In the genomic region with DNA sequence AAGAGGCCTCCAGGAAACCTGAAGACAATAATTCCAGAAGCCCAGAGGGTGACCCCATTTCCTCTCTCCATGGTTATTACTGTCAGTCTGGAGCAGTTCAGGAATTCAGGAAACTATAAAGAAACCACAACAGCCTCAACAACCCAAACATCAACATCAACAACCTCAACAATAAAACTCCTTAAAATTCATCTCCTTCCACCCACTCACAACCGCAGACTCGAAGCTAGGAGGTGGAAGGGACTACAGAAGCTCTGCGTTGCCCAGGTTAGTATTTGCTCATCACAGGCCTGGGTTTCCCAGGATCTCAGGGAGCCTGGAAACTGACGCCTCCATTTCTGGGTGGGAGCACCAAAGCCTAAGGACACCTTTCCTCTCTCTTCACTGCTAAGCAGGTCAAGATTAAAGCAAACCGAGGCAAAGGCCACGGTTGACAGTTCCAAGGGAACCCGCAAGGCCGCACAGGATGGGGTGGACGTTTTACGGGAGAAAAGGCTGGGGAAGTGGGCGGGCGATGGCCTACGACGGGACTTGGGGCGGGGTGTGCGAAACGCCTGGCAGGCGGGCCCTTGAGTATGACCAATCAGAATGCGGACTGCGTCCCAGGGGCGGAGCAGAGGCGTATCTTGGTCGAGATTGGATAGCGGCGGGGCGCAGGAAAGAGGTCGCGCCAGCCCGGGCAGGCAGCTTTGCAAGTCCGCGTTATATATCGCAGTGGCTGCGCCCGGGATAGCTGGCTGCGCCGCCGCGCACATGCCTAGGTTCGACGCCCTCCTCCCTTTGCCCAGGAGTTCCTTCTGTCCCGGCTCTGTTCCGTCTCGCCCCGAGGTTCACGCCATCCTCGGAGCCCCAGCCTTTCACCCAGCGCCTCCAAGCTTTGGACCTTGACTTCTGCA, we compare ENCODE assay signal across 1 cellular context.
TF ChIP-seq lines count a peak whose summit lies in the region.

A gene with protein sequence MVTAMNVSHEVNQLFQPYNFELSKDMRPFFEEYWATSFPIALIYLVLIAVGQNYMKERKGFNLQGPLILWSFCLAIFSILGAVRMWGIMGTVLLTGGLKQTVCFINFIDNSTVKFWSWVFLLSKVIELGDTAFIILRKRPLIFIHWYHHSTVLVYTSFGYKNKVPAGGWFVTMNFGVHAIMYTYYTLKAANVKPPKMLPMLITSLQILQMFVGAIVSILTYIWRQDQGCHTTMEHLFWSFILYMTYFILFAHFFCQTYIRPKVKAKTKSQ (plus strand): TSS at position 654 of the 896 bp plus-strand sequence. CDS start 250 bp downstream, outside the sequence.

TF ChIP-seq in HepG2, 621 proteins besides CTCF, POLR2A, EP300 and RAD21 (continued from another document and continues in another):
- TF ChIP-seq, protein P1, sequence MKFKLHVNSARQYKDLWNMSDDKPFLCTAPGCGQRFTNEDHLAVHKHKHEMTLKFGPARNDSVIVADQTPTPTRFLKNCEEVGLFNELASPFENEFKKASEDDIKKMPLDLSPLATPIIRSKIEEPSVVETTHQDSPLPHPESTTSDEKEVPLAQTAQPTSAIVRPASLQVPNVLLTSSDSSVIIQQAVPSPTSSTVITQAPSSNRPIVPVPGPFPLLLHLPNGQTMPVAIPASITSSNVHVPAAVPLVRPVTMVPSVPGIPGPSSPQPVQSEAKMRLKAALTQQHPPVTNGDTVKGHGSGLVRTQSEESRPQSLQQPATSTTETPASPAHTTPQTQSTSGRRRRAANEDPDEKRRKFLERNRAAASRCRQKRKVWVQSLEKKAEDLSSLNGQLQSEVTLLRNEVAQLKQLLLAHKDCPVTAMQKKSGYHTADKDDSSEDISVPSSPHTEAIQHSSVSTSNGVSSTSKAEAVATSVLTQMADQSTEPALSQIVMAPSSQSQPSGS (CRISPR knock-in tag; IDR thresholded peaks at IDR 0.05) = peak; percentile 68; the same call in 1 of the 2 replicates
- peak; percentile 57; the same call in 1 of the 2 replicates for TF ChIP-seq NR2C2 (CRISPR knock-in tag; IDR thresholded peaks at IDR 0.05; ENCODE audit: borderline replicate concordance)
- TF ChIP-seq, protein P2, sequence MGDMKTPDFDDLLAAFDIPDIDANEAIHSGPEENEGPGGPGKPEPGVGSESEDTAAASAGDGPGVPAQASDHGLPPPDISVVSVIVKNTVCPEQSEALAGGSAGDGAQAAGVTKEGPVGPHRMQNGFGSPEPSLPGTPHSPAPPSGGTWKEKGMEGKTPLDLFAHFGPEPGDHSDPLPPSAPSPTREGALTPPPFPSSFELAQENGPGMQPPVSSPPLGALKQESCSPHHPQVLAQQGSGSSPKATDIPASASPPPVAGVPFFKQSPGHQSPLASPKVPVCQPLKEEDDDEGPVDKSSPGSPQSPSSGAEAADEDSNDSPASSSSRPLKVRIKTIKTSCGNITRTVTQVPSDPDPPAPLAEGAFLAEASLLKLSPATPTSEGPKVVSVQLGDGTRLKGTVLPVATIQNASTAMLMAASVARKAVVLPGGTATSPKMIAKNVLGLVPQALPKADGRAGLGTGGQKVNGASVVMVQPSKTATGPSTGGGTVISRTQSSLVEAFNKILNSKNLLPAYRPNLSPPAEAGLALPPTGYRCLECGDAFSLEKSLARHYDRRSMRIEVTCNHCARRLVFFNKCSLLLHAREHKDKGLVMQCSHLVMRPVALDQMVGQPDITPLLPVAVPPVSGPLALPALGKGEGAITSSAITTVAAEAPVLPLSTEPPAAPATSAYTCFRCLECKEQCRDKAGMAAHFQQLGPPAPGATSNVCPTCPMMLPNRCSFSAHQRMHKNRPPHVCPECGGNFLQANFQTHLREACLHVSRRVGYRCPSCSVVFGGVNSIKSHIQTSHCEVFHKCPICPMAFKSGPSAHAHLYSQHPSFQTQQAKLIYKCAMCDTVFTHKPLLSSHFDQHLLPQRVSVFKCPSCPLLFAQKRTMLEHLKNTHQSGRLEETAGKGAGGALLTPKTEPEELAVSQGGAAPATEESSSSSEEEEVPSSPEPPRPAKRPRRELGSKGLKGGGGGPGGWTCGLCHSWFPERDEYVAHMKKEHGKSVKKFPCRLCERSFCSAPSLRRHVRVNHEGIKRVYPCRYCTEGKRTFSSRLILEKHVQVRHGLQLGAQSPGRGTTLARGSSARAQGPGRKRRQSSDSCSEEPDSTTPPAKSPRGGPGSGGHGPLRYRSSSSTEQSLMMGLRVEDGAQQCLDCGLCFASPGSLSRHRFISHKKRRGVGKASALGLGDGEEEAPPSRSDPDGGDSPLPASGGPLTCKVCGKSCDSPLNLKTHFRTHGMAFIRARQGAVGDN (CRISPR knock-in tag; IDR thresholded peaks at IDR 0.05) = peak; percentile 100
- peak; percentile 99 for TF ChIP-seq ZNF230 (CRISPR knock-in tag; IDR thresholded peaks at IDR 0.05)
- 0 out of 2 replicates have a peak, but pooled peaks have one; percentile 56 for TF ChIP-seq ZNF703 (CRISPR knock-in tag; IDR thresholded peaks at IDR 0.05; ENCODE audit: borderline replicate concordance)
- TF ChIP-seq CREB1 (IDR thresholded peaks at IDR 0.05) = peak; percentile 60
- peak; percentile 52; the same call in 1 of the 2 replicates for TF ChIP-seq CREB1 (CRISPR knock-in tag; IDR thresholded peaks at IDR 0.05)
- TF ChIP-seq FOXO1 (CRISPR knock-in tag; IDR thresholded peaks at IDR 0.05) = peak; percentile 34; the same call in 1 of the 2 replicates
- no peak for TF ChIP-seq ZFYVE20 (CRISPR knock-in tag; IDR thresholded peaks at IDR 0.05; ENCODE audit: borderline replicate concordance, low read depth)
- TF ChIP-seq ZNF354B (CRISPR knock-in tag; IDR thresholded peaks at IDR 0.05) = peak; percentile 67; the same call in 1 of the 2 replicates
- peak; percentile 19; the same call in 1 of the 2 replicates for TF ChIP-seq ZNF263 (CRISPR knock-in tag; IDR thresholded peaks at IDR 0.05)
- TF ChIP-seq FOXP1 (IDR thresholded peaks at IDR 0.05) = no peak
- TF ChIP-seq FOXP1 (CRISPR knock-in tag; IDR thresholded peaks at IDR 0.05) = no peak
- TF ChIP-seq, protein P3, sequence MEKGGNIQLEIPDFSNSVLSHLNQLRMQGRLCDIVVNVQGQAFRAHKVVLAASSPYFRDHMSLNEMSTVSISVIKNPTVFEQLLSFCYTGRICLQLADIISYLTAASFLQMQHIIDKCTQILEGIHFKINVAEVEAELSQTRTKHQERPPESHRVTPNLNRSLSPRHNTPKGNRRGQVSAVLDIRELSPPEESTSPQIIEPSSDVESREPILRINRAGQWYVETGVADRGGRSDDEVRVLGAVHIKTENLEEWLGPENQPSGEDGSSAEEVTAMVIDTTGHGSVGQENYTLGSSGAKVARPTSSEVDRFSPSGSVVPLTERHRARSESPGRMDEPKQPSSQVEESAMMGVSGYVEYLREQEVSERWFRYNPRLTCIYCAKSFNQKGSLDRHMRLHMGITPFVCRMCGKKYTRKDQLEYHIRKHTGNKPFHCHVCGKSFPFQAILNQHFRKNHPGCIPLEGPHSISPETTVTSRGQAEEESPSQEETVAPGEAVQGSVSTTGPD (CRISPR knock-in tag; IDR thresholded peaks at IDR 0.05) = no peak
- TF ChIP-seq GTF3A (CRISPR knock-in tag; conservative IDR thresholded peaks at IDR 0.05) = peak; percentile 74; the same call in 1 of the 2 replicates
- TF ChIP-seq TP53 (CRISPR knock-in tag; conservative IDR thresholded peaks at IDR 0.05) = no peak; the same call in 1 of the 2 replicates
- no peak for TF ChIP-seq HNRNPUL1 (IDR thresholded peaks at IDR 0.05; ENCODE audit: low read depth, low read length)
- 0 out of 2 replicates have a peak, but pooled peaks have one; percentile 48 for TF ChIP-seq CAMTA2 (CRISPR knock-in tag; IDR thresholded peaks at IDR 0.05; ENCODE audit: borderline replicate concordance)
- 0 out of 2 replicates have a peak, but pooled peaks have one; percentile 40 for TF ChIP-seq ZKSCAN8 (CRISPR knock-in tag; IDR thresholded peaks at IDR 0.05; ENCODE audit: borderline replicate concordance)
- TF ChIP-seq SKI (IDR thresholded peaks at IDR 0.05; ENCODE audit: partially characterized antibody) = no peak
- TF ChIP-seq ZNF720 (CRISPR knock-in tag; IDR thresholded peaks at IDR 0.05) = no peak
- TF ChIP-seq BORCS8-MEF2B (CRISPR knock-in tag; IDR thresholded peaks at IDR 0.05) = peak; percentile 92
- TF ChIP-seq ELF1 (CRISPR knock-in tag; IDR thresholded peaks at IDR 0.05) = peak; percentile 14; the same call in 1 of the 2 replicates
- no peak for TF ChIP-seq FOXK2 (IDR thresholded peaks at IDR 0.05)
- TF ChIP-seq, protein P4, sequence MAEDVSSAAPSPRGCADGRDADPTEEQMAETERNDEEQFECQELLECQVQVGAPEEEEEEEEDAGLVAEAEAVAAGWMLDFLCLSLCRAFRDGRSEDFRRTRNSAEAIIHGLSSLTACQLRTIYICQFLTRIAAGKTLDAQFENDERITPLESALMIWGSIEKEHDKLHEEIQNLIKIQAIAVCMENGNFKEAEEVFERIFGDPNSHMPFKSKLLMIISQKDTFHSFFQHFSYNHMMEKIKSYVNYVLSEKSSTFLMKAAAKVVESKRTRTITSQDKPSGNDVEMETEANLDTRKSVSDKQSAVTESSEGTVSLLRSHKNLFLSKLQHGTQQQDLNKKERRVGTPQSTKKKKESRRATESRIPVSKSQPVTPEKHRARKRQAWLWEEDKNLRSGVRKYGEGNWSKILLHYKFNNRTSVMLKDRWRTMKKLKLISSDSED (CRISPR knock-in tag; IDR thresholded peaks at IDR 0.05) = peak; percentile 81; the same call in 1 of the 2 replicates
- TF ChIP-seq ZNF562 (CRISPR knock-in tag; IDR thresholded peaks at IDR 0.05; ENCODE audit: borderline replicate concordance) = peak; percentile 43; the same call in 1 of the 2 replicates
- no peak for TF ChIP-seq NFE2L2 (IDR thresholded peaks at IDR 0.05; ENCODE audit: low read length)
- TF ChIP-seq TGIF2 (CRISPR knock-in tag; IDR thresholded peaks at IDR 0.05) = no peak
- 0 out of 2 replicates have a peak, but pooled peaks have one; percentile 11 for TF ChIP-seq KLF9 (CRISPR knock-in tag; IDR thresholded peaks at IDR 0.05; ENCODE audit: low read depth)
- TF ChIP-seq, protein P5, sequence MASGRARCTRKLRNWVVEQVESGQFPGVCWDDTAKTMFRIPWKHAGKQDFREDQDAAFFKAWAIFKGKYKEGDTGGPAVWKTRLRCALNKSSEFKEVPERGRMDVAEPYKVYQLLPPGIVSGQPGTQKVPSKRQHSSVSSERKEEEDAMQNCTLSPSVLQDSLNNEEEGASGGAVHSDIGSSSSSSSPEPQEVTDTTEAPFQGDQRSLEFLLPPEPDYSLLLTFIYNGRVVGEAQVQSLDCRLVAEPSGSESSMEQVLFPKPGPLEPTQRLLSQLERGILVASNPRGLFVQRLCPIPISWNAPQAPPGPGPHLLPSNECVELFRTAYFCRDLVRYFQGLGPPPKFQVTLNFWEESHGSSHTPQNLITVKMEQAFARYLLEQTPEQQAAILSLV (CRISPR knock-in tag; IDR thresholded peaks at IDR 0.05; ENCODE audit: borderline replicate concordance) = peak; percentile 88; the same call in 1 of the 2 replicates
- TF ChIP-seq ARNT (IDR thresholded peaks at IDR 0.05) = no peak
- TF ChIP-seq ZBTB20 (CRISPR knock-in tag; IDR thresholded peaks at IDR 0.05; ENCODE audit: borderline replicate concordance, low read depth) = peak; percentile 46; the same call in 1 of the 2 replicates
- no peak for TF ChIP-seq TCF12 (IDR thresholded peaks at IDR 0.05)
- no peak for TF ChIP-seq TCF12 (CRISPR knock-in tag; IDR thresholded peaks at IDR 0.05)
- no peak for TF ChIP-seq ZNF577 (CRISPR knock-in tag; IDR thresholded peaks at IDR 0.05; ENCODE audit: borderline replicate concordance, low read depth)
- TF ChIP-seq, protein P6, sequence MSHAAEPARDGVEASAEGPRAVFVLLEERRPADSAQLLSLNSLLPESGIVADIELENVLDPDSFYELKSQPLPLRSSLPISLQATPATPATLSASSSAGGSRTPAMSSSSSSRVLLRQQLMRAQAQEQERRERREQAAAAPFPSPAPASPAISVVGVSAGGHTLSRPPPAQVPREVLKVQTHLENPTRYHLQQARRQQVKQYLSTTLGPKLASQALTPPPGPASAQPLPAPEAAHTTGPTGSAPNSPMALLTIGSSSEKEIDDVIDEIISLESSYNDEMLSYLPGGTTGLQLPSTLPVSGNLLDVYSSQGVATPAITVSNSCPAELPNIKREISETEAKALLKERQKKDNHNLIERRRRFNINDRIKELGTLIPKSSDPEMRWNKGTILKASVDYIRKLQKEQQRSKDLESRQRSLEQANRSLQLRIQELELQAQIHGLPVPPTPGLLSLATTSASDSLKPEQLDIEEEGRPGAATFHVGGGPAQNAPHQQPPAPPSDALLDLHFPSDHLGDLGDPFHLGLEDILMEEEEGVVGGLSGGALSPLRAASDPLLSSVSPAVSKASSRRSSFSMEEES (CRISPR knock-in tag; IDR thresholded peaks at IDR 0.05) = peak; percentile 76
- TF ChIP-seq ZNF431 (CRISPR knock-in tag; IDR thresholded peaks at IDR 0.05; ENCODE audit: borderline replicate concordance, low read depth) = peak; percentile 86; the same call in 1 of the 2 replicates
- TF ChIP-seq ATAD3A (CRISPR knock-in tag; IDR thresholded peaks at IDR 0.05) = no peak
- TF ChIP-seq, protein P7, sequence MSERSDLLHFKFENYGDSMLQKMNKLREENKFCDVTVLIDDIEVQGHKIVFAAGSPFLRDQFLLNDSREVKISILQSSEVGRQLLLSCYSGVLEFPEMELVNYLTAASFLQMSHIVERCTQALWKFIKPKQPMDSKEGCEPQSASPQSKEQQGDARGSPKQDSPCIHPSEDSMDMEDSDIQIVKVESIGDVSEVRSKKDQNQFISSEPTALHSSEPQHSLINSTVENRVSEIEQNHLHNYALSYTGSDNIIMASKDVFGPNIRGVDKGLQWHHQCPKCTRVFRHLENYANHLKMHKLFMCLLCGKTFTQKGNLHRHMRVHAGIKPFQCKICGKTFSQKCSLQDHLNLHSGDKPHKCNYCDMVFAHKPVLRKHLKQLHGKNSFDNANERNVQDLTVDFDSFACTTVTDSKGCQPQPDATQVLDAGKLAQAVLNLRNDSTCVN (CRISPR knock-in tag; IDR thresholded peaks at IDR 0.05; ENCODE audit: borderline replicate concordance) = peak; percentile 39; the same call in 1 of the 2 replicates
- TF ChIP-seq, protein P8, sequence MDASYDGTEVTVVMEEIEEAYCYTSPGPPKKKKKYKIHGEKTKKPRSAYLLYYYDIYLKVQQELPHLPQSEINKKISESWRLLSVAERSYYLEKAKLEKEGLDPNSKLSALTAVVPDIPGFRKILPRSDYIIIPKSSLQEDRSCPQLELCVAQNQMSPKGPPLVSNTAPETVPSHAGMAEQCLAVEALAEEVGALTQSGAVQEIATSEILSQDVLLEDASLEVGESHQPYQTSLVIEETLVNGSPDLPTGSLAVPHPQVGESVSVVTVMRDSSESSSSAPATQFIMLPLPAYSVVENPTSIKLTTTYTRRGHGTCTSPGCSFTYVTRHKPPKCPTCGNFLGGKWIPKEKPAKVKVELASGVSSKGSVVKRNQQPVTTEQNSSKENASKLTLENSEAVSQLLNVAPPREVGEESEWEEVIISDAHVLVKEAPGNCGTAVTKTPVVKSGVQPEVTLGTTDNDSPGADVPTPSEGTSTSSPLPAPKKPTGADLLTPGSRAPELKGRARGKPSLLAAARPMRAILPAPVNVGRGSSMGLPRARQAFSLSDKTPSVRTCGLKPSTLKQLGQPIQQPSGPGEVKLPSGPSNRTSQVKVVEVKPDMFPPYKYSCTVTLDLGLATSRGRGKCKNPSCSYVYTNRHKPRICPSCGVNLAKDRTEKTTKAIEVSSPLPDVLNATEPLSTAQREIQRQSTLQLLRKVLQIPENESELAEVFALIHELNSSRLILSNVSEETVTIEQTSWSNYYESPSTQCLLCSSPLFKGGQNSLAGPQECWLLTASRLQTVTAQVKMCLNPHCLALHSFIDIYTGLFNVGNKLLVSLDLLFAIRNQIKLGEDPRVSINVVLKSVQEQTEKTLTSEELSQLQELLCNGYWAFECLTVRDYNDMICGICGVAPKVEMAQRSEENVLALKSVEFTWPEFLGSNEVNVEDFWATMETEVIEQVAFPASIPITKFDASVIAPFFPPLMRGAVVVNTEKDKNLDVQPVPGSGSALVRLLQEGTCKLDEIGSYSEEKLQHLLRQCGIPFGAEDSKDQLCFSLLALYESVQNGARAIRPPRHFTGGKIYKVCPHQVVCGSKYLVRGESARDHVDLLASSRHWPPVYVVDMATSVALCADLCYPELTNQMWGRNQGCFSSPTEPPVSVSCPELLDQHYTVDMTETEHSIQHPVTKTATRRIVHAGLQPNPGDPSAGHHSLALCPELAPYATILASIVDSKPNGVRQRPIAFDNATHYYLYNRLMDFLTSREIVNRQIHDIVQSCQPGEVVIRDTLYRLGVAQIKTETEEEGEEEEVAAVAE (CRISPR knock-in tag; IDR thresholded peaks at IDR 0.05; ENCODE audit: borderline replicate concordance) = no peak; the same call in none of the 2 replicates
